Comparison of ENCODE assay signal across 23 cellular contexts in genomic region chr4:26133840-26134239, GRCh38.
"Had no signal": no experiment of that assay in that cellular context is flagged by ENCODE, and none has a peak within 500 bp of the region (broad histone marks: within the 10 kb centered on the region; RNA-seq: fewer than 3 reads in every experiment).

No MANE protein-coding gene starts in this region.

- H3K27me3 ChIP-seq: brain microvascular endothelial cell, gastroesophageal sphincter, hepatocyte, pancreas, sigmoid colon, tibial nerve had no signal

- H3K27ac ChIP-seq: brain microvascular endothelial cell, gastroesophageal sphincter, hepatocyte, pancreas, psoas muscle, sigmoid colon, tibial nerve had no signal

- H3K4me3 ChIP-seq: gastroesophageal sphincter, hepatocyte, pancreas, psoas muscle, sigmoid colon, tibial nerve had no signal

- DNase-seq: activated gamma-delta T cell treated with Interleukin-2 at 50 U/mL for 16 hours; activated naive CD8-positive, alpha-beta T cell treated with anti-CD3 and anti-CD28 coated beads, Interleukin-2, amount 10 ng/mL, durations not matched to agents 7 days and 5 days; amniotic stem cell; brain microvascular endothelial cell; cortex of kidney; effector memory CD8-positive, alpha-beta T cell; erythroblast; islet precursor cell; mammary epithelial cell; naive B cell; nucleus accumbens; pancreas; psoas muscle; SHP77 treated with DMSO at 0.1 percent for 48 hours; sigmoid colon; small intestine; stimulated activated CD4-positive, alpha-beta T cell treated with anti-CD3 and anti-CD28 coated beads, Interleukin-4, amount 100 ng/mL, for 24 hours had no signal

- H3K27ac Mint-ChIP-seq: mesothelial cell of epicardium, naive B cell had no signal

- H3K36me3 ChIP-seq: brain microvascular endothelial cell, gastroesophageal sphincter, pancreas, sigmoid colon, tibial nerve had no signal

- H3K9me3 Mint-ChIP-seq: effector memory CD8-positive, alpha-beta T cell had no signal

- H3K4me1 ChIP-seq: gastroesophageal sphincter, pancreas, psoas muscle, tibial nerve had no signal

- H3K4me1 Mint-ChIP-seq: mesothelial cell of epicardium, neural crest cell had no signal

- H3K36me3 Mint-ChIP-seq: mesothelial cell of epicardium had no signal

- H3K4me3 Mint-ChIP-seq: activated naive CD8-positive, alpha-beta T cell treated with anti-CD3 and anti-CD28 coated beads, Interleukin-2, amount 10 ng/mL, durations not matched to agents 7 days and 5 days; mesothelial cell of epicardium; naive B cell; neural crest cell; stimulated activated memory B cell treated with anti-CD40 and anti-IgM and Interleukin-4, amounts not matched to agents 10 μg/mL and 1 μg/mL and 100 μg/mL, for 72 hours had no signal

- ATAC-seq: effector memory CD8-positive, alpha-beta T cell; gastroesophageal sphincter; pancreas; psoas muscle; stimulated activated memory B cell treated with anti-CD40 and anti-IgM and Interleukin-4, amounts not matched to agents 10 μg/mL and 1 μg/mL and 100 μg/mL, for 72 hours had no signal

- H3K9me3 ChIP-seq: gastroesophageal sphincter, pancreas, psoas muscle, sigmoid colon, tibial nerve had no signal
